2 cellular contexts compared by ENCODE assay signal in the genomic region with DNA sequence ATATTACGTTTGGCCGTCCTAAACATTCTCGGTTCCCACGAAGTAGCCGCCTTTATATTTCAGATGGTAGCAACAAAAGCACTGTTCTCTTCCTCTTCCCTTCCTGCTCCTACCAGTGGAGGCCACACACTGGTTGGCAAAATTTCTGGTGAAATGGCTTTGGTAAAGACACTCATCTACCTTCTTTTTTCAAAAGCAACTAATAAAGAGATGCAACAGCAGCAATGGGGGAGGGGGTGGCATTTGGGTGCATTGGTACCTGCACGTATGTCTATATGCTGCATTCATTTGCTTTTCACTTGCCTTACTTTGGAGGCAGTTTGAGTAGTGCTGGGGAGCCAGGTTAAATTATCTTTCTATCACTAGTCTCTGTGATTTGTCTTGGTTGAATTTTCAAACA.
TF ChIP-seq lines count a peak whose summit lies in the region.

No MANE protein-coding gene starts in this region.

TF ChIP-seq in H1, 55 proteins besides CTCF, POLR2A, EP300 and RAD21:
- TF ChIP-seq RNF2 (IDR thresholded peaks at IDR 0.05; ENCODE audit: borderline replicate concordance, low read depth, low read length, missing control alignments, poor library complexity, severe bottlenecking): no peak
- no peak for TF ChIP-seq CHD1 (IDR thresholded peaks at IDR 0.05; ENCODE audit: low read depth, low read length)
- peak; percentile 43 for TF ChIP-seq EZH2 (IDR thresholded peaks at IDR 0.05; ENCODE audit: low read depth, low read length, severe bottlenecking)
- TF ChIP-seq SP2 (IDR thresholded peaks at IDR 0.05; ENCODE audit: low read length): no peak
- no peak for TF ChIP-seq CEBPB (IDR thresholded peaks at IDR 0.05; ENCODE audit: low read depth, low read length)

TF ChIP-seq in neural cell, 6 proteins besides CTCF, POLR2A, EP300 and RAD21:
- TF ChIP-seq POLR2AphosphoS5 (IDR thresholded peaks at IDR 0.05) (peak; percentile 7), SMC3 (conservative IDR thresholded peaks at IDR 0.05; ENCODE audit: poor library complexity) (no peak)
TF ChIP-seq in neural cell: peak in this region for 1.
